In the genomic region with DNA sequence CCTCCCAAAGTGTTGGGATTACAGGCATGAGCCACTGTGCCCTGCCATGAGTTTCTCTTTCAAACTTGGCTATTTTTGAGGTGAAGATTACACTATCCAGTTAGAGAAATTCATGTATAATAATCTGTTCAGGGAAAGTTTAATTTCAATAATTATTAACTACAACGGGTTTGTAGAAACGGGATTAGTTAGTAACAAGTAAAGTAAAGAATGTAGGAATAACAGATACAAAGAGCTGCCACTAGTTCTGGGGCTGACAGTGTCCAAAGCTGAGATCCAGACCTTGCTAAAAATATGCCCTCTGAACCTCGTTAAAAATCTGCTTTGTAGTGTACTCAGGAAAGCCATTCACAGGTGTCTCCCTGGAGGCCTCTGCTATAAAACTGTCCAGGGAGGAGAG, we compare ENCODE assay signal across 16 cellular contexts. TPM values are rescaled to one million over a fixed set of nuclear protein-coding genes. Genes with fewer than 3 reads are reported as not detected.
DNase-seq lines count a peak whose midpoint lies in the region; ATAC-seq and TF ChIP-seq lines count a peak whose summit lies in the region.
"Had no signal": no experiment of that assay in that cellular context is flagged by ENCODE, and none has a peak within 500 bp of the region (broad histone marks: within the 10 kb centered on the region; RNA-seq: fewer than 3 reads in every experiment).

No MANE protein-coding gene starts in this region.

- H3K4me3 Mint-ChIP-seq in nephron: no peak overlapping the region
- H3K4me3 Mint-ChIP-seq: IgD-negative memory B cell had no signal

- peak overlapping the region; percentile 93; the same call in 1 of the 2 replicates for H3K27ac ChIP-seq in IMR-90 (ENCODE audit: insufficient read depth, low read length)
- H3K27ac ChIP-seq: BLaER1, HL-60 had no signal

- no peak for TF ChIP-seq RAD21 in IMR-90 (IDR thresholded peaks at IDR 0.05; ENCODE audit: low read length)

- dilution Hi-C loops in IMR-90 (cut with HindIII; ENCODE audit: low sequenced_read_pairs, unreplicated experiment): no loop called here

- H3K14ac ChIP-seq in IMR-90 (replicated peaks; ENCODE audit: low read depth, low read length): no peak overlapping the region

- H3K27me3 ChIP-seq in IMR-90 (ENCODE audit: control insufficient read depth, insufficient read depth, low read length): no peaks in the 10 kb centered on the region
- H3K27me3 ChIP-seq: BLaER1 had no signal

- peaks cover 63% of the 10 kb centered on the region for H3K36me3 Mint-ChIP-seq in nephron (ENCODE audit: low read depth)

- no peaks in the 10 kb centered on the region for H3K27me3 Mint-ChIP-seq in nephron (ENCODE audit: low read depth)
- H3K27me3 Mint-ChIP-seq: CD8-positive, alpha-beta memory T cell; IgD-negative memory B cell had no signal

- peaks cover 8 to 19% of the 10 kb centered on the region in 2 experiments; a peak in 3 of 4 replicates for H3K79me1 ChIP-seq in IMR-90 (ENCODE audit: low read depth in 1 of 2, low read length in 2 of 2)

- H2BK15ac ChIP-seq in IMR-90 (ENCODE audit: low read depth, low read length): peak overlapping the region; percentile 96; the same call in 1 of the 3 replicates

- H3K9me3 Mint-ChIP-seq in nephron: no peaks in the 10 kb centered on the region
- H3K9me3 Mint-ChIP-seq: CD8-positive, alpha-beta memory T cell; IgD-negative memory B cell had no signal

- H4K91ac ChIP-seq in IMR-90 (ENCODE audit: insufficient read depth, low read depth, low read length): peak overlapping the region; percentile 35; the same call in 1 of the 2 replicates

- H3K4ac ChIP-seq in IMR-90 (ENCODE audit: low read depth, low read length): peak overlapping the region; percentile 95; the same call in 1 of the 2 replicates

- DNase-seq in IMR-90 (no peak), epithelial cell of proximal tubule (ENCODE audit: low read depth) (peak; percentile 61), HT-29 (ENCODE audit: low spot score) (no peak), NCI-H524 (lab: John Stamatoyannopoulos, UW) (no peak)
- DNase-seq: Caco-2, DND-41, GDM1 had no signal

- no peak overlapping the region; the same call in 1 of the 2 replicates for H3K18ac ChIP-seq in IMR-90 (ENCODE audit: low read depth, low read length)

- no peaks in the 10 kb centered on the region for H3K4me1 Mint-ChIP-seq in nephron
- H3K4me1 Mint-ChIP-seq: CD8-positive, alpha-beta memory T cell had no signal

- peaks cover 14% of the 10 kb centered on the region for H4K20me1 ChIP-seq in IMR-90 (ENCODE audit: insufficient read depth, low read length)

- H2BK120ac ChIP-seq in IMR-90 (ENCODE audit: low read depth, low read length): peak overlapping the region; percentile 35; the same call in 1 of the 2 replicates

- no peak overlapping the region for H3K56ac ChIP-seq in IMR-90 (ENCODE audit: extremely low read depth, insufficient read depth, low read length)

- H3K9me1 ChIP-seq in IMR-90 (ENCODE audit: insufficient read depth, low read length): peaks cover 26% of the 10 kb centered on the region

- whole genome bisulfite sequencing in IMR-90 (ENCODE audit: extremely low coverage in 2 of 2, insufficient read length in 1 of 2), 2 experiments: 67% methylated on average over 1 of the region's 3 CpGs; no CpG with 5 or more reads in 1 of the 2 experiments

- peaks cover 31% of the 10 kb centered on the region for H3K4me1 ChIP-seq in IMR-90 (ENCODE audit: control insufficient read depth, insufficient read depth, low read length)

- H3K36me3 ChIP-seq in IMR-90 (ENCODE audit: control insufficient read depth, insufficient read depth, low read length): peaks cover 33% of the 10 kb centered on the region

- no peak for TF ChIP-seq POLR2A in IMR-90 (IDR thresholded peaks at IDR 0.05; ENCODE audit: low read depth, low read length)

- in situ Hi-C loops in IMR-90 (cut with MboI; ENCODE audit: low sequenced_read_pairs): no loop called here

- H3K27ac Mint-ChIP-seq in nephron: peak overlapping the region; percentile 86 to 88 (median 88)

- H3K9me3 ChIP-seq in IMR-90 (ENCODE audit: control insufficient read depth, insufficient read depth, low read length): no peaks in the 10 kb centered on the region
- H3K9me3 ChIP-seq: BLaER1, Caco-2, HAP-1 had no signal

- H3K23ac ChIP-seq in IMR-90 (ENCODE audit: low read depth, low read length): no peak overlapping the region

- H2AFZ ChIP-seq in IMR-90 (replicated peaks; ENCODE audit: low read length, poor library complexity): no peak overlapping the region

- H4K8ac ChIP-seq in IMR-90 (ENCODE audit: low read depth in 2 of 2, low read length in 2 of 2): no peak overlapping the region; a peak in 1 of 4 replicates

- H2BK5ac ChIP-seq in IMR-90 (ENCODE audit: low read depth, low read length, poor library complexity, severe bottlenecking): no peak overlapping the region

- no peak overlapping the region for H3K9ac ChIP-seq in IMR-90 (ENCODE audit: low read depth, low read length)
- H3K9ac ChIP-seq: BLaER1 had no signal

- H2AK9ac ChIP-seq in IMR-90 (replicated peaks; ENCODE audit: low read depth, low read length, poor library complexity): no peak overlapping the region

- H3K4me3 ChIP-seq in IMR-90 (ENCODE audit: insufficient read depth, low read depth, low read length) (no peak overlapping the region), epithelial cell of proximal tubule (ENCODE audit: low read depth, low read length) (peak overlapping the region; percentile 21)
- H3K4me3 ChIP-seq: BLaER1, HAP-1 had no signal

- no peak overlapping the region for H4K5ac ChIP-seq in IMR-90 (ENCODE audit: low read depth, low read length)

- H2AK5ac ChIP-seq in IMR-90 (ENCODE audit: low read depth, low read length): peak overlapping the region; percentile 48; the same call in 1 of the 2 replicates

- CTCF ChIA-PET in IMR-90 (lab: Yijun Ruan, JAX): no interaction called here

- H2BK20ac ChIP-seq in IMR-90 (ENCODE audit: low read depth, low read length): no peak overlapping the region

- H3K4me2 ChIP-seq in IMR-90 (ENCODE audit: low read depth, low read length): no peak overlapping the region
- H3K4me2 ChIP-seq: BLaER1 had no signal

- POLR2A ChIA-PET in IMR-90 (lab: Charles Lee; ENCODE audit: unreplicated experiment): no interaction called here

- ATAC-seq in IMR-90 (ENCODE audit: low read depth) (no peak), GM18861 (IDR thresholded peaks at IDR 0.05; ENCODE audit: unreplicated experiment) (no peak)

- TF ChIP-seq CTCF in IMR-90 (conservative IDR thresholded peaks at IDR 0.05; ENCODE audit: low read depth, low read length): no peak
- no peak for TF ChIP-seq CTCF in epithelial cell of proximal tubule (conservative IDR thresholded peaks at IDR 0.05; ENCODE audit: low read depth, low read length)
- no peak for TF ChIP-seq CTCF in nephron (IDR thresholded peaks at IDR 0.05; ENCODE audit: unreplicated experiment in 3 of 3)

- BruUV-seq in IMR-90 (replicated peaks; lab: Mats Ljungman, UMichigan): no TSS peak

- intact Hi-C loops in IMR-90 (cut with micrococcal nuclease): no loop called here

TF ChIP-seq in IMR-90, 13 proteins besides CTCF, POLR2A, EP300 and RAD21 (continues in another document):
- TF ChIP-seq SMC3 (IDR thresholded peaks at IDR 0.05; ENCODE audit: low read depth, low read length): no peak
- TF ChIP-seq, protein P1, sequence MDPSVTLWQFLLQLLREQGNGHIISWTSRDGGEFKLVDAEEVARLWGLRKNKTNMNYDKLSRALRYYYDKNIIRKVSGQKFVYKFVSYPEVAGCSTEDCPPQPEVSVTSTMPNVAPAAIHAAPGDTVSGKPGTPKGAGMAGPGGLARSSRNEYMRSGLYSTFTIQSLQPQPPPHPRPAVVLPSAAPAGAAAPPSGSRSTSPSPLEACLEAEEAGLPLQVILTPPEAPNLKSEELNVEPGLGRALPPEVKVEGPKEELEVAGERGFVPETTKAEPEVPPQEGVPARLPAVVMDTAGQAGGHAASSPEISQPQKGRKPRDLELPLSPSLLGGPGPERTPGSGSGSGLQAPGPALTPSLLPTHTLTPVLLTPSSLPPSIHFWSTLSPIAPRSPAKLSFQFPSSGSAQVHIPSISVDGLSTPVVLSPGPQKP (IDR thresholded peaks at IDR 0.05; ENCODE audit: borderline replicate concordance, low read depth, low read length): no peak
- no peak for TF ChIP-seq CEBPB (IDR thresholded peaks at IDR 0.05; ENCODE audit: low read depth, low read length)
- no peak for TF ChIP-seq MAFK (IDR thresholded peaks at IDR 0.05; ENCODE audit: low read depth, low read length)

RNA-seq across cellular contexts. Expression of a gene that starts 16.9 kb away (rescaled TPM):
- total RNA-seq in IMR-90 (2012; rRNA removed) (not detected in 2 replicates), epithelial cell of proximal tubule (not detected in 2 replicates)
- not detected in 2 replicates for polyA plus RNA-seq in IMR-90 (2012; rRNA removed)
- polyA plus RNA-seq in IMR-90 (2012; cell fraction: cytosol; rRNA removed): 0.07 TPM in 1 of 2 replicates, not detected in the other
- polyA plus RNA-seq in IMR-90 (2012; cell fraction: nucleus; rRNA removed; ENCODE audit: low replicate concordance): not detected in 2 replicates
- total RNA-seq in HT-29 (2014; rRNA removed; shearing (Covaris generic)): not detected in 2 replicates
- total RNA-seq: A673; Caco-2; CD8-positive, alpha-beta memory T cell; H1 had no signal
- polyA plus RNA-seq: CD8-positive, alpha-beta memory T cell; H1; IgD-negative memory B cell had no signal

RNA-seq across cellular contexts. Expression of a gene that starts 35.1 kb away (rescaled TPM):
- total RNA-seq in IMR-90 (2012; rRNA removed) (48.0 and 71.7 TPM in 2 replicates), epithelial cell of proximal tubule (89.3 and 97.4 TPM in 2 replicates)
- 39.4 and 40.5 TPM in 2 replicates for polyA plus RNA-seq in IMR-90 (2012; rRNA removed)
- polyA plus RNA-seq in IMR-90 (2012; cell fraction: cytosol; rRNA removed): 33.7 and 130 TPM in 2 replicates
- polyA plus RNA-seq in IMR-90 (2012; cell fraction: nucleus; rRNA removed; ENCODE audit: low replicate concordance): 40.8 and 58.0 TPM in 2 replicates
- 87.5 and 98.8 TPM in 2 replicates for total RNA-seq in HT-29 (2014; rRNA removed; shearing (Covaris generic))

RNA-seq across cellular contexts. Expression of a gene that starts 39.2 kb away (rescaled TPM):
- total RNA-seq in IMR-90 (2012; rRNA removed) (5.8 and 6.8 TPM in 2 replicates), epithelial cell of proximal tubule (9.9 and 16.5 TPM in 2 replicates)
- polyA plus RNA-seq in IMR-90 (2012; rRNA removed): 6.7 and 10.1 TPM in 2 replicates
- 2.2 and 3.1 TPM in 2 replicates for polyA plus RNA-seq in IMR-90 (2012; cell fraction: cytosol; rRNA removed)
- 7.7 and 18.6 TPM in 2 replicates for polyA plus RNA-seq in IMR-90 (2012; cell fraction: nucleus; rRNA removed; ENCODE audit: low replicate concordance)
- 40.0 and 47.9 TPM in 2 replicates for total RNA-seq in HT-29 (2014; rRNA removed; shearing (Covaris generic))

RNA-seq across cellular contexts. Expression of a gene that starts 43.1 kb away (rescaled TPM):
- total RNA-seq in IMR-90 (2012; rRNA removed): not detected in 2 replicates
- polyA plus RNA-seq in IMR-90 (2012; rRNA removed): not detected in 2 replicates
- not detected in 2 replicates for polyA plus RNA-seq in IMR-90 (2012; cell fraction: cytosol; rRNA removed)
- polyA plus RNA-seq in IMR-90 (2012; cell fraction: nucleus; rRNA removed; ENCODE audit: low replicate concordance): 0.13 and 0.24 TPM in 2 replicates
- total RNA-seq in epithelial cell of proximal tubule: not detected in 2 replicates
- total RNA-seq in HT-29 (2014; rRNA removed; shearing (Covaris generic)): not detected in 2 replicates
- total RNA-seq: A673, Caco-2, H1 had no signal

RNA-seq across cellular contexts. Expression of a gene that starts 48.6 kb away (rescaled TPM):
- total RNA-seq in IMR-90 (2012; rRNA removed) (4.7 and 4.8 TPM in 2 replicates), epithelial cell of proximal tubule (4.8 and 7.4 TPM in 2 replicates)
- polyA plus RNA-seq in IMR-90 (2012; rRNA removed): 16.3 and 19.1 TPM in 2 replicates
- polyA plus RNA-seq in IMR-90 (2012; cell fraction: cytosol; rRNA removed): 15.8 and 27.0 TPM in 2 replicates
- polyA plus RNA-seq in IMR-90 (2012; cell fraction: nucleus; rRNA removed; ENCODE audit: low replicate concordance): 30.8 and 68.9 TPM in 2 replicates
- total RNA-seq in HT-29 (2014; rRNA removed; shearing (Covaris generic)): 12.1 and 12.3 TPM in 2 replicates
